In genomic region chr1:145846191-145846590, GRCh38 we compare ENCODE assay signal across 9 cellular contexts. TPM values are rescaled to one million over a fixed set of nuclear protein-coding genes. Genes with fewer than 3 reads are reported as not detected.
A peak's percentile ranks its signal among the peaks of the same experiment; 100 is the strongest.
DNase-seq lines count a peak whose midpoint lies in the region; ATAC-seq and TF ChIP-seq lines count a peak whose summit lies in the region.
"Had no signal": no experiment of that assay in that cellular context is flagged by ENCODE, and none has a peak within 500 bp of the region (broad histone marks: within the 10 kb centered on the region; RNA-seq: fewer than 3 reads in every experiment).

No MANE protein-coding gene starts in this region.

- no peak for TF ChIP-seq POLR2A in esophagus squamous epithelium (IDR thresholded peaks at IDR 0.05)
- TF ChIP-seq POLR2A in lower leg skin (IDR thresholded peaks at IDR 0.05): no peak

- peak overlapping the region; percentile 49 to 74 (median 60) for H3K4me3 ChIP-seq in esophagus squamous epithelium
- no peak overlapping the region for H3K4me3 ChIP-seq in lower leg skin (ENCODE audit: low read depth, poor library complexity, severe bottlenecking)

- 43% methylated on average over 1 of the region's 3 CpGs; no CpG with 5 or more reads in 1 of the 2 donors for WGBS in esophagus squamous epithelium, 2 donors
- 21 to 28% methylated on average over 3 of the region's 3 CpGs for WGBS in lower leg skin, 2 donors

- POLR2A ChIA-PET in activated CD4-positive, alpha-beta memory T cell treated with anti-CD3 and anti-CD28 coated beads for 36 hours (lab: Charles Lee): interaction anchor here (0.6 to 2.6 kb wide), 5 partner anchors 9 to 81 kb away, joined by 3 to 19 read pairs (median 4); partner anchors contain the start of genes PIAS3 and RBM8A

- CTCF ChIA-PET in activated CD4-positive, alpha-beta memory T cell treated with anti-CD3 and anti-CD28 coated beads for 36 hours (lab: Charles Lee): interaction anchor here (0.9 to 9.4 kb wide), 32 partner anchors 12 to 381 kb away, joined by 3 to 158 read pairs (median 8); partner anchors contain the start of genes ANKRD35, ITGA10, LIX1L and PEX11B

- peak overlapping the region; percentile 12 for H3K27ac Mint-ChIP-seq in activated CD4-positive, alpha-beta memory T cell treated with anti-CD3 and anti-CD28 coated beads for 36 hours
- peak overlapping the region in 2 of 6 donors; percentile 85 to 92 for H3K27ac Mint-ChIP-seq in naive B cell
- H3K27ac Mint-ChIP-seq: natural killer cell treated with Interleukin-12 subunit alpha and Interleukin-12 subunit beta and Interleukin-15 and Interleukin-18, amount 100 ng/mL, for 72 hours had no signal

- peak overlapping the region; percentile 72 to 87 (median 78) for H3K27ac ChIP-seq in esophagus squamous epithelium

- no peaks in the 10 kb centered on the region for H3K9me3 ChIP-seq in esophagus squamous epithelium

- H3K36me3 Mint-ChIP-seq in activated CD4-positive, alpha-beta memory T cell treated with anti-CD3 and anti-CD28 coated beads for 36 hours: peaks cover 10% of the 10 kb centered on the region
- peaks cover 19 to 20% of the 10 kb centered on the region in 2 donors for H3K36me3 Mint-ChIP-seq in naive B cell

- H3K36me3 ChIP-seq in esophagus squamous epithelium: peaks cover 18 to 65% (median 26%) of the 10 kb centered on the region in 3 donors

- no peaks in the 10 kb centered on the region for H3K27me3 Mint-ChIP-seq in activated CD4-positive, alpha-beta memory T cell treated with anti-CD3 and anti-CD28 coated beads for 36 hours
- no peaks in the 10 kb centered on the region for H3K27me3 Mint-ChIP-seq in naive B cell
- H3K27me3 Mint-ChIP-seq: natural killer cell treated with Interleukin-12 subunit alpha and Interleukin-12 subunit beta and Interleukin-15 and Interleukin-18, amount 100 ng/mL, for 72 hours had no signal

- H3K9me3 Mint-ChIP-seq in activated CD4-positive, alpha-beta memory T cell treated with anti-CD3 and anti-CD28 coated beads for 36 hours: no peaks in the 10 kb centered on the region
- no peaks in the 10 kb centered on the region for H3K9me3 Mint-ChIP-seq in naive B cell
- H3K9me3 Mint-ChIP-seq: natural killer cell treated with Interleukin-12 subunit alpha and Interleukin-12 subunit beta and Interleukin-15 and Interleukin-18, amount 100 ng/mL, for 72 hours had no signal

- no peak overlapping the region for H3K4me3 Mint-ChIP-seq in activated CD4-positive, alpha-beta memory T cell treated with anti-CD3 and anti-CD28 coated beads for 36 hours
- H3K4me3 Mint-ChIP-seq in naive B cell: no peak overlapping the region
- H3K4me3 Mint-ChIP-seq: natural killer cell treated with Interleukin-12 subunit alpha and Interleukin-12 subunit beta and Interleukin-15 and Interleukin-18, amount 100 ng/mL, for 72 hours had no signal

- TF ChIP-seq EP300 in Ishikawa (IDR thresholded peaks at IDR 0.05; ENCODE audit: borderline replicate concordance): no peak

- DNase-seq in NOMO-1 treated with DMSO at 0.1 percent for 48 hours (lab: John Stamatoyannopoulos, UW; ENCODE audit: unreplicated experiment) (peak; percentile 3), NOMO-1 treated with dmso at 0.1 percent for 144 hours (lab: John Stamatoyannopoulos, UW; ENCODE audit: unreplicated experiment) (no peak), esophagus squamous epithelium (lab: John Stamatoyannopoulos, UW) (no peak), naive B cell (peak; percentile 26), lower leg skin (ENCODE audit: low spot score in 2 of 2) (no peak)
- peak; percentile 53 for DNase-seq in activated CD4-positive, alpha-beta memory T cell treated with anti-CD3 and anti-CD28 coated beads for 36 hours

- H3K4me1 Mint-ChIP-seq in activated CD4-positive, alpha-beta memory T cell treated with anti-CD3 and anti-CD28 coated beads for 36 hours (ENCODE audit: low read depth): peaks cover 11% of the 10 kb centered on the region
- H3K4me1 Mint-ChIP-seq in naive B cell: peaks cover 6 to 9% (median 8%) of the 10 kb centered on the region in 3 donors

- H3K4me1 ChIP-seq in esophagus squamous epithelium: peaks cover 10 to 22% (median 16%) of the 10 kb centered on the region in 3 donors

- no peaks in the 10 kb centered on the region for H3K27me3 ChIP-seq in esophagus squamous epithelium

- ATAC-seq in naive B cell (ENCODE audit: low read depth in 2 of 2) (no peak), HG02938 (IDR thresholded peaks at IDR 0.05; ENCODE audit: unreplicated experiment) (no peak)

- peak; percentile 44 for TF ChIP-seq RAD21 in Ishikawa (IDR thresholded peaks at IDR 0.05; ENCODE audit: low read depth)

- TF ChIP-seq CTCF in esophagus squamous epithelium (IDR thresholded peaks at IDR 0.05): peak in 5 of 6 experiments; percentile 51 to 77 (median 63)
- no peak for TF ChIP-seq CTCF in lower leg skin (IDR thresholded peaks at IDR 0.05)

- intact Hi-C loops in activated CD4-positive, alpha-beta memory T cell treated with anti-CD3 and anti-CD28 coated beads for 36 hours (cut with micrococcal nuclease): loop anchor here (1.0 kb wide), 1 partner anchor 167 kb away; no protein-coding TSS in a partner anchor
- intact Hi-C loops in esophagus squamous epithelium (cut with DNase I) (loop anchor here (5.0 kb wide), 1 partner anchor 166 kb away; no protein-coding TSS in a partner anchor), lower leg skin (cut with DNase I; ENCODE audit: low total_unique reads) (loop anchor here (5.0 kb wide), 2 partner anchors 61 to 166 kb away; no protein-coding TSS in a partner anchor)

TF ChIP-seq in Ishikawa, 13 proteins besides CTCF, POLR2A, EP300 and RAD21:
- TF ChIP-seq EGR1 (IDR thresholded peaks at IDR 0.05) (no peak), NFIC (IDR thresholded peaks at IDR 0.05) (no peak), ZBTB7A (IDR thresholded peaks at IDR 0.05; ENCODE audit: low read depth) (peak; percentile 94), CREB1 (IDR thresholded peaks at IDR 0.05; ENCODE audit: low read depth) (no peak)
TF ChIP-seq in Ishikawa: peak in this region for 1.

RNA-seq across cellular contexts. Expression of gene NUDT17, which starts 0.8 kb away (rescaled TPM):
- 1 to 10 TPM; 2.8 to 3.8 TPM for total RNA-seq in activated CD4-positive, alpha-beta memory T cell treated with anti-CD3 and anti-CD28 coated beads for 36 hours
- 1 to 10 TPM; 1.1 to 3.8 (median 1.8) TPM for total RNA-seq in esophagus squamous epithelium
- polyA plus RNA-seq in naive B cell (ENCODE audit: low read depth in 6 of 6): 1 to 10 TPM in 5 of 6 donors, under 1 TPM in 1; 0.26 to 5.9 (median 2.9) TPM
- 1 to 10 TPM in 3 of 4 donors, under 1 TPM in 1; 0.25 to 5.0 (median 2.5) TPM for total RNA-seq in lower leg skin

RNA-seq across cellular contexts. Expression of gene PIAS3, which starts 12.7 kb away (rescaled TPM):
- 10 to 100 TPM; 17.8 to 17.9 TPM for total RNA-seq in activated CD4-positive, alpha-beta memory T cell treated with anti-CD3 and anti-CD28 coated beads for 36 hours
- total RNA-seq in esophagus squamous epithelium (10 to 100 TPM; 20.9 to 51.8 (median 38.2) TPM), lower leg skin (10 to 100 TPM; 22.8 to 47.7 (median 33.0) TPM)
- polyA plus RNA-seq in naive B cell (ENCODE audit: low read depth in 6 of 6): 10 to 100 TPM in 3 of 6 donors, 1 to 10 TPM in 3; 9.2 to 17.0 (median 10.9) TPM

RNA-seq across cellular contexts. Expression of gene POLR3C, which starts 22.2 kb away (rescaled TPM):
- total RNA-seq in activated CD4-positive, alpha-beta memory T cell treated with anti-CD3 and anti-CD28 coated beads for 36 hours: 10 to 100 TPM; 27.3 to 28.9 TPM
- 10 to 100 TPM; 15.0 to 31.7 (median 21.0) TPM for total RNA-seq in esophagus squamous epithelium
- 100 to 1,000 TPM in 1 of 6 donors, 10 to 100 TPM in 5; 47.6 to 114 (median 63.3) TPM for polyA plus RNA-seq in naive B cell (ENCODE audit: low read depth in 6 of 6)
- total RNA-seq in lower leg skin: 10 to 100 TPM; 25.1 to 31.3 (median 27.0) TPM

RNA-seq across cellular contexts. Expression of gene RNF115, which starts 22.3 kb away (rescaled TPM):
- 10 to 100 TPM; 10.1 TPM for total RNA-seq in activated CD4-positive, alpha-beta memory T cell treated with anti-CD3 and anti-CD28 coated beads for 36 hours
- 10 to 100 TPM in 1 of 4 donors, 1 to 10 TPM in 3; 4.3 to 17.5 (median 6.1) TPM for total RNA-seq in esophagus squamous epithelium
- 1 to 10 TPM; 4.0 to 6.8 (median 4.6) TPM for polyA plus RNA-seq in naive B cell (ENCODE audit: low read depth in 6 of 6)
- 10 to 100 TPM in 2 of 4 donors, 1 to 10 TPM in 2; 7.0 to 12.8 (median 9.3) TPM for total RNA-seq in lower leg skin

RNA-seq across cellular contexts. Expression of gene ANKRD35, which starts 39.5 kb away (rescaled TPM):
- under 1 TPM; 0.24 to 0.36 TPM for total RNA-seq in activated CD4-positive, alpha-beta memory T cell treated with anti-CD3 and anti-CD28 coated beads for 36 hours
- total RNA-seq in esophagus squamous epithelium (10 to 100 TPM in 2 of 4 donors, 1 to 10 TPM in 2; 9.0 to 22.4 (median 10.9) TPM), lower leg skin (10 to 100 TPM; 32.2 to 68.6 (median 48.4) TPM)
- not detected for polyA plus RNA-seq in naive B cell (ENCODE audit: low read depth in 6 of 6)

Comparison
In these comparisons a context has a peak if more than half of its experiments do, and no peak if none do; other contexts are left out.
1. DNase-seq: peak in NOMO-1 treated with DMSO at 0.1 percent for 48 hours (single experiment), activated CD4-positive, alpha-beta memory T cell treated with anti-CD3 and anti-CD28 coated beads for 36 hours (single experiment) and naive B cell (single experiment); none in NOMO-1 treated with dmso at 0.1 percent for 144 hours (single experiment), esophagus squamous epithelium (single experiment) and lower leg skin (0 of 2).
2. CTCF ChIP-seq: peak in esophagus squamous epithelium (5 of 6); none in lower leg skin (0 of 3).